ENCODE assay signal across 18 cellular contexts in the genomic region with DNA sequence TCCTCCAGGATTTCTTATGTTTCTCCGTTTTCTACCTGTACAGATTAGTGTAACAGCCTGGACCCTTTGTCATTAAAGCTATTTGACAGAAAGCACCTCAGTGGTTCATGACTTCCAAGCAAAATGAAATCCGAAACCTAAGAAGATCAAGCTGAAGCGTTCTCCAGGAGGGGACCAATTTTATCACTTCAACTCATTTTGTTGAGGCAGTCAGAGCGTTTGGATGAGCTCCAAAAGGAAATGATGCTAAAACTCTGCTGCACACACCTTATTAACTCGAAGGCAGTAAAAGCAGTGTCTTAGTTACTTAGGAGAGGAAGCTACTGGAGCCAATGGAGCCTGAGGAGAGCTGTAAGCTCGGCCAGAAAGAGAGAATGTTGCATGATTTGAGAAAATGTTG.
"Had no signal": no experiment of that assay in that cellular context is flagged by ENCODE, and none has a peak within 500 bp of the region (broad histone marks: within the 10 kb centered on the region; RNA-seq: fewer than 3 reads in every experiment).

No MANE protein-coding gene starts in this region.

- H3K9me3 ChIP-seq: gastrocnemius medialis, psoas muscle, transverse colon had no signal

- H3K9me3 Mint-ChIP-seq: activated T-cell treated with anti-CD3 and anti-CD28 coated beads, Interleukin-2, amount 50 U/mL, for 4 hours had no signal

- H3K27ac ChIP-seq: brain microvascular endothelial cell, epithelial cell of prostate, gastrocnemius medialis, left lung, psoas muscle, transverse colon had no signal

- H3K4me1 ChIP-seq: gastrocnemius medialis, left lung, psoas muscle, transverse colon had no signal

- H3K27ac Mint-ChIP-seq: activated naive CD8-positive, alpha-beta T cell; natural killer cell had no signal

- DNase-seq: activated CD4-positive, alpha-beta T cell treated with anti-CD3 and anti-CD28 coated beads, Interleukin-2, amount 50 U/mL, for 4 hours; activated CD4-positive, CD25-positive, alpha-beta regulatory T cell treated with anti-CD3 and anti-CD28 coated beads, Interleukin-2, amount 50 U/mL, for 72 hours; activated gamma-delta T cell; activated T-cell treated with anti-CD3 and anti-CD28 coated beads, Interleukin-2, amount 50 U/mL, for 4 hours; amygdala; brain microvascular endothelial cell; effector memory CD4-positive, alpha-beta T cell; gastrocnemius medialis; left lung; natural killer cell; occipital lobe; psoas muscle; stimulated activated CD4-positive, alpha-beta T cell treated with anti-CD3 and anti-CD28 coated beads, Interleukin-2, amount 100 ng/mL, for 24 hours; stimulated activated naive CD4-positive, alpha-beta T cell; substantia nigra; transverse colon had no signal

- H3K27me3 ChIP-seq: brain microvascular endothelial cell, gastrocnemius medialis, left lung, transverse colon had no signal

- H3K4me3 Mint-ChIP-seq: activated naive CD8-positive, alpha-beta T cell; activated T-cell treated with anti-CD3 and anti-CD28 coated beads, Interleukin-2, amount 50 U/mL, for 4 hours; natural killer cell had no signal

- H3K36me3 ChIP-seq: brain microvascular endothelial cell, gastrocnemius medialis, left lung, transverse colon had no signal

- H3K4me3 ChIP-seq: gastrocnemius medialis, left lung, psoas muscle, transverse colon had no signal

- H3K4me1 Mint-ChIP-seq: natural killer cell had no signal

- H3K36me3 Mint-ChIP-seq: natural killer cell had no signal
